In the genomic region with DNA sequence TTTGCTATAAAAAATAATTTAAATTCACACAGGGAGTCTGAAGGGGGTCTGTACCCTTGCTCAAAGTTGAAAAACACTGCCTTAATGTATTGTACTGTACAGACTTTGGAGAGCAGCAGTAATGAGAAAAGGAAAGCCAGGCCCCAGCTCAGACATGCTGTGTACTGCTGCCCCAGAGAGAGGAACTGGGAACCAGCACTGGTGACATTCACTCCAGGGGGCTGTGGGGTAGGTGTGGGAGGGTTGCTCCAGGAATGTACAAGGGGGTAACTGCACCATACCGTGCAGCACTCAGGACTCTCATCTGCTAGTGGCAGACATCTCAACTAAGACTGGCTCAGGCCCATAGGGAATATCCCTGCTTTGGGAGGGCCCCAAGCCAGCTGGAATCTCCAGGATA, we compare ENCODE assay signal across 22 cellular contexts.
DNase-seq lines count a peak whose midpoint lies in the region; ATAC-seq and TF ChIP-seq lines count a peak whose summit lies in the region.
"Had no signal": no experiment of that assay in that cellular context is flagged by ENCODE, and none has a peak within 500 bp of the region (broad histone marks: within the 10 kb centered on the region; RNA-seq: fewer than 3 reads in every experiment).

No MANE protein-coding gene starts in this region.

- peak overlapping the region; percentile 97 for H3K27ac Mint-ChIP-seq in WTC11
- no peak overlapping the region for H3K27ac Mint-ChIP-seq in activated naive CD8-positive, alpha-beta T cell treated with anti-CD3 and anti-CD28 coated beads for 36 hours
- H3K27ac Mint-ChIP-seq: CD4-positive, CD25-positive, alpha-beta regulatory T cell had no signal

- H3K36me3 Mint-ChIP-seq in WTC11 = peaks cover 48% of the 10 kb centered on the region
- H3K36me3 Mint-ChIP-seq in activated naive CD8-positive, alpha-beta T cell treated with anti-CD3 and anti-CD28 coated beads for 36 hours = no peaks in the 10 kb centered on the region
- H3K36me3 Mint-ChIP-seq: CD4-positive, CD25-positive, alpha-beta regulatory T cell had no signal

- H3K36me3 ChIP-seq in iPS-15b (ENCODE audit: control insufficient read depth, insufficient read depth, low read length) = peaks cover under 1% of the 10 kb centered on the region
- H3K36me3 ChIP-seq: BE2C had no signal

- H3K4me3 Mint-ChIP-seq in WTC11 = no peak overlapping the region
- no peak overlapping the region for H3K4me3 Mint-ChIP-seq in activated naive CD8-positive, alpha-beta T cell treated with anti-CD3 and anti-CD28 coated beads for 36 hours
- H3K4me3 Mint-ChIP-seq: CD4-positive, CD25-positive, alpha-beta regulatory T cell had no signal

- peaks cover 4% of the 10 kb centered on the region for H3K9me3 ChIP-seq in iPS-15b (ENCODE audit: control insufficient read depth, insufficient read depth, low read length)
- H3K9me3 ChIP-seq: BE2C had no signal

- intact Hi-C loops in Right ventricle myocardium inferior (cut with DNase I) = no loop called here
- intact Hi-C loops in cardiac septum (cut with DNase I) = no loop called here

- H3K4me1 ChIP-seq in iPS-15b (ENCODE audit: control insufficient read depth, insufficient read depth, low read length) = peaks cover 22% of the 10 kb centered on the region
- H3K4me1 ChIP-seq: BE2C had no signal

- H3K4me3 ChIP-seq in iPS-15b (ENCODE audit: low read depth, low read length) = no peak overlapping the region

- peaks cover 64% of the 10 kb centered on the region for H3K4me1 Mint-ChIP-seq in WTC11
- peaks cover 2% of the 10 kb centered on the region for H3K4me1 Mint-ChIP-seq in activated naive CD8-positive, alpha-beta T cell treated with anti-CD3 and anti-CD28 coated beads for 36 hours
- H3K4me1 Mint-ChIP-seq: CD4-positive, CD25-positive, alpha-beta regulatory T cell had no signal

- peaks cover 46% of the 10 kb centered on the region for H3K9me3 Mint-ChIP-seq in WTC11
- H3K9me3 Mint-ChIP-seq in activated naive CD8-positive, alpha-beta T cell treated with anti-CD3 and anti-CD28 coated beads for 36 hours = peaks cover 9% of the 10 kb centered on the region

- peaks cover 8% of the 10 kb centered on the region for H3K27me3 Mint-ChIP-seq in WTC11 (ENCODE audit: low read depth)
- peaks cover 10% of the 10 kb centered on the region for H3K27me3 Mint-ChIP-seq in activated naive CD8-positive, alpha-beta T cell treated with anti-CD3 and anti-CD28 coated beads for 36 hours

- H3K27me3 ChIP-seq in iPS-15b (ENCODE audit: control insufficient read depth, insufficient read depth, low read length) = no peaks in the 10 kb centered on the region
- H3K27me3 ChIP-seq: BE2C had no signal

- peak overlapping the region; percentile 51 for H3K9ac ChIP-seq in iPS-15b (ENCODE audit: low read depth, low read length)

- ATAC-seq in Right ventricle myocardium inferior (peak; percentile 13), WTC11 (no peak), HG03432 (IDR thresholded peaks at IDR 0.05; ENCODE audit: unreplicated experiment) (no peak), GM19452 (IDR thresholded peaks at IDR 0.05; ENCODE audit: unreplicated experiment) (no peak)
- ATAC-seq: HepG2, SK-N-SH treated with all-trans-retinoic acid at 6 μM for 48 hours had no signal

- DNase-seq in Right ventricle myocardium inferior (ENCODE audit: missing footprints) (no peak), cardiac septum (ENCODE audit: low spot score) (no peak), WTC11 (ENCODE audit: low spot score) (no peak), NCI-H446 (lab: John Stamatoyannopoulos, UW) (no peak)
- no peak for DNase-seq in activated naive CD8-positive, alpha-beta T cell treated with anti-CD3 and anti-CD28 coated beads for 36 hours
- DNase-seq: BE2C; CD4-positive, CD25-positive, alpha-beta regulatory T cell; COR-L47; DMS 273 treated with DMSO at 0.1 percent for 48 hours; DND-41; HCEC 1CT; KG1; NCI-H1436; NCI-H2029; NCI-H2171 treated with DMSO at 0.1 percent for 48 hours; OCI-M1; SHP77 had no signal

- POLR2A ChIA-PET in WTC11 (lab: Charles Lee) = no interaction called here

- CTCF ChIA-PET in WTC11 (lab: Charles Lee) = interaction anchor here (0.7 to 3.8 kb wide), 2 partner anchors 10 to 11 kb away, joined by 3 to 29 read pairs; no protein-coding TSS in a partner anchor

- no peak for TF ChIP-seq CTCF in WTC11 (IDR thresholded peaks at IDR 0.05)

TF ChIP-seq in WTC11, 78 proteins besides CTCF, POLR2A, EP300 and RAD21:
- TF ChIP-seq OVOL2 (CRISPR knock-in tag; IDR thresholded peaks at IDR 0.05; ENCODE audit: borderline replicate concordance) (no peak), CBFB (CRISPR knock-in tag; IDR thresholded peaks at IDR 0.05; ENCODE audit: low read depth) (no peak)
- TF ChIP-seq, protein P1, sequence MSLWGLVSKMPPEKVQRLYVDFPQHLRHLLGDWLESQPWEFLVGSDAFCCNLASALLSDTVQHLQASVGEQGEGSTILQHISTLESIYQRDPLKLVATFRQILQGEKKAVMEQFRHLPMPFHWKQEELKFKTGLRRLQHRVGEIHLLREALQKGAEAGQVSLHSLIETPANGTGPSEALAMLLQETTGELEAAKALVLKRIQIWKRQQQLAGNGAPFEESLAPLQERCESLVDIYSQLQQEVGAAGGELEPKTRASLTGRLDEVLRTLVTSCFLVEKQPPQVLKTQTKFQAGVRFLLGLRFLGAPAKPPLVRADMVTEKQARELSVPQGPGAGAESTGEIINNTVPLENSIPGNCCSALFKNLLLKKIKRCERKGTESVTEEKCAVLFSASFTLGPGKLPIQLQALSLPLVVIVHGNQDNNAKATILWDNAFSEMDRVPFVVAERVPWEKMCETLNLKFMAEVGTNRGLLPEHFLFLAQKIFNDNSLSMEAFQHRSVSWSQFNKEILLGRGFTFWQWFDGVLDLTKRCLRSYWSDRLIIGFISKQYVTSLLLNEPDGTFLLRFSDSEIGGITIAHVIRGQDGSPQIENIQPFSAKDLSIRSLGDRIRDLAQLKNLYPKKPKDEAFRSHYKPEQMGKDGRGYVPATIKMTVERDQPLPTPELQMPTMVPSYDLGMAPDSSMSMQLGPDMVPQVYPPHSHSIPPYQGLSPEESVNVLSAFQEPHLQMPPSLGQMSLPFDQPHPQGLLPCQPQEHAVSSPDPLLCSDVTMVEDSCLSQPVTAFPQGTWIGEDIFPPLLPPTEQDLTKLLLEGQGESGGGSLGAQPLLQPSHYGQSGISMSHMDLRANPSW (CRISPR knock-in tag; conservative IDR thresholded peaks at IDR 0.05; ENCODE audit: low read depth) = no peak
